10 cellular contexts compared by ENCODE assay signal in the genomic region with DNA sequence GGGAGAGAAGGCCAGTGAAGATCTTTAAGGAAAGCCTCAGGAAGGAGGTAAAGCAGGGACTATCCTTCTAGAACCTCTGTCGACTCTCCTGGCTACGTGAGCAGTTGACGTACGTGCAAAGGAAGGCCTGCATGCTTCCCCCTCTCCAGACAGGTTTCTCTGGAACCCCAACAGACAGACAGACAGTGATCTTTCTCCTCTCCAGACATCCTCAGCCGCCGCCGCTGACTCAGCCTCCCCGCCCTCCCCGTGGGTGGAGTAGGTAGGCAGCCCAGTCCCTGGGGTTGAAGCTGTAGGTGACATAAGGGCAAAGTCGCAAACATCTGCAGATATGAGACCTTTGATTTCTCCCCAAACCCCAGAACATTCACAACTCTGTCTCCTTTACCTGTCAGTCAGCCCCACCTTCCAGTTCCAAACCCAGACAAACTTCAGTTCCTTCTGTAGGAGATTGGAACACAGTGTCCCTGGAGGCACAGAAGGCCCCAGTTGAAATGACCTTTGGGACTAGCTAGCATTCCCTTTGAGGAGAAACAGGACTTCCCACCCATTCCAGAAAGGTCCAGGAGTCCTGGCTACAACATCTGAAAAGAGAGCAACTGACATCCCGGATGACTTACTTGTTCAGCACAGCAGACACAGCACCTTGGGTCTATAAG.
DNase-seq lines count a peak whose midpoint lies in the region; ATAC-seq lines count a peak whose summit lies in the region.
"Had no signal": no experiment of that assay in that cellular context is flagged by ENCODE, and none has a peak within 500 bp of the region (broad histone marks: within the 10 kb centered on the region; RNA-seq: fewer than 3 reads in every experiment).

No MANE protein-coding gene starts in this region.

- no peaks in the 10 kb centered on the region for H3K9me3 Mint-ChIP-seq in activated CD4-positive, alpha-beta memory T cell treated with anti-CD3 and anti-CD28 coated beads for 36 hours

- peaks cover 4% of the 10 kb centered on the region for H3K27me3 Mint-ChIP-seq in activated CD4-positive, alpha-beta memory T cell treated with anti-CD3 and anti-CD28 coated beads for 36 hours

- POLR2A ChIA-PET in activated CD4-positive, alpha-beta memory T cell treated with anti-CD3 and anti-CD28 coated beads for 36 hours (lab: Charles Lee): no interaction called here

- ATAC-seq in GM19351 (IDR thresholded peaks at IDR 0.05; ENCODE audit: unreplicated experiment) (no peak), HG03521 (IDR thresholded peaks at IDR 0.05; ENCODE audit: unreplicated experiment) (no peak)
- ATAC-seq: left lobe of liver had no signal

- intact Hi-C loops in activated CD4-positive, alpha-beta memory T cell treated with anti-CD3 and anti-CD28 coated beads for 36 hours (cut with micrococcal nuclease): no loop called here

- peaks cover 36% of the 10 kb centered on the region for H3K4me1 Mint-ChIP-seq in activated CD4-positive, alpha-beta memory T cell treated with anti-CD3 and anti-CD28 coated beads for 36 hours (ENCODE audit: low read depth)

- H3K36me3 Mint-ChIP-seq in activated CD4-positive, alpha-beta memory T cell treated with anti-CD3 and anti-CD28 coated beads for 36 hours: peaks cover 1% of the 10 kb centered on the region

- no peak overlapping the region for H3K27ac Mint-ChIP-seq in activated CD4-positive, alpha-beta memory T cell treated with anti-CD3 and anti-CD28 coated beads for 36 hours

- H3K4me3 Mint-ChIP-seq in activated CD4-positive, alpha-beta memory T cell treated with anti-CD3 and anti-CD28 coated beads for 36 hours: no peak overlapping the region

- CTCF ChIA-PET in activated CD4-positive, alpha-beta memory T cell treated with anti-CD3 and anti-CD28 coated beads for 36 hours (lab: Charles Lee): no interaction called here

- DNase-seq in HT-29 (ENCODE audit: low spot score): peak; percentile 64
- DNase-seq in activated CD4-positive, alpha-beta memory T cell treated with anti-CD3 and anti-CD28 coated beads for 36 hours: peak; percentile 74
- DNase-seq in effector CD4-positive, alpha-beta T cell: peak; percentile 16
- DNase-seq in stimulated activated CD4-positive, alpha-beta T cell treated with anti-CD3 and anti-CD28 coated beads, Interleukin-1b, Interleukin-23, amount 100 ng/mL, for 4 hours (ENCODE audit: low read depth in 2 of 2): peak; percentile 45 to 90
- no peak for DNase-seq in cerebellar cortex (ENCODE audit: low spot score)
- DNase-seq in anterior cingulate cortex (lab: John Stamatoyannopoulos, UW): no peak
- DNase-seq: NCI-H1048 had no signal

Comparison
In these comparisons a context has a peak if more than half of its experiments do, and no peak if none do; other contexts are left out.
1. DNase-seq: peak in HT-29 (single experiment), activated CD4-positive, alpha-beta memory T cell treated with anti-CD3 and anti-CD28 coated beads for 36 hours (single experiment), effector CD4-positive, alpha-beta T cell (single experiment) and stimulated activated CD4-positive, alpha-beta T cell treated with anti-CD3 and anti-CD28 coated beads, Interleukin-1b, Interleukin-23, amount 100 ng/mL, for 4 hours (2 of 2); none in cerebellar cortex (single experiment) and anterior cingulate cortex (0 of 58).